9 cellular contexts compared by ENCODE assay signal in genomic region chr17:70661342-70662222, GRCh38.
DNase-seq lines count a peak whose midpoint lies in the region; ATAC-seq and TF ChIP-seq lines count a peak whose summit lies in the region.
"Had no signal": no experiment of that assay in that cellular context is flagged by ENCODE, and none has a peak within 500 bp of the region (broad histone marks: within the 10 kb centered on the region; RNA-seq: fewer than 3 reads in every experiment).

No MANE protein-coding gene starts in this region.

- ATAC-seq in HG03139 (IDR thresholded peaks at IDR 0.05; ENCODE audit: unreplicated experiment) (no peak), HG03460 (IDR thresholded peaks at IDR 0.05; ENCODE audit: unreplicated experiment) (no peak)
- ATAC-seq: CD8-positive, alpha-beta T cell had no signal

- no peak for TF ChIP-seq CTCF in astrocyte of the cerebellum (IDR thresholded peaks at IDR 0.05; ENCODE audit: low read depth, low read length, missing control alignments)

- in situ Hi-C loops in astrocyte of the cerebellum (cut with HindIII; ENCODE audit: low sequenced_read_pairs) = no loop called here

- DNase-seq in Daoy (ENCODE audit: low read depth) (peak; percentile 58), NCI-H2029 (lab: John Stamatoyannopoulos, UW) (peak; percentile 87), astrocyte of the cerebellum (ENCODE audit: low read depth) (peak; percentile 45), myocyte (ENCODE audit: low read depth) (peak; percentile 22), OCI-M2 (lab: John Stamatoyannopoulos, UW; ENCODE audit: unreplicated experiment) (no peak), OCI-M1 (lab: John Stamatoyannopoulos, UW) (no peak)
- DNase-seq: CD8-positive, alpha-beta T cell had no signal

- no peak overlapping the region for H3K4me3 ChIP-seq in astrocyte of the cerebellum (ENCODE audit: low read depth, low read length)

Comparison
In these comparisons a context has a peak if more than half of its experiments do, and no peak if none do; other contexts are left out.
1. DNase-seq: peak in Daoy (single experiment), NCI-H2029 (single experiment), astrocyte of the cerebellum (single experiment) and myocyte (single experiment); none in OCI-M2 (single experiment) and OCI-M1 (single experiment).